Comparison of ENCODE assay signal across 1 cellular context in the genomic region with DNA sequence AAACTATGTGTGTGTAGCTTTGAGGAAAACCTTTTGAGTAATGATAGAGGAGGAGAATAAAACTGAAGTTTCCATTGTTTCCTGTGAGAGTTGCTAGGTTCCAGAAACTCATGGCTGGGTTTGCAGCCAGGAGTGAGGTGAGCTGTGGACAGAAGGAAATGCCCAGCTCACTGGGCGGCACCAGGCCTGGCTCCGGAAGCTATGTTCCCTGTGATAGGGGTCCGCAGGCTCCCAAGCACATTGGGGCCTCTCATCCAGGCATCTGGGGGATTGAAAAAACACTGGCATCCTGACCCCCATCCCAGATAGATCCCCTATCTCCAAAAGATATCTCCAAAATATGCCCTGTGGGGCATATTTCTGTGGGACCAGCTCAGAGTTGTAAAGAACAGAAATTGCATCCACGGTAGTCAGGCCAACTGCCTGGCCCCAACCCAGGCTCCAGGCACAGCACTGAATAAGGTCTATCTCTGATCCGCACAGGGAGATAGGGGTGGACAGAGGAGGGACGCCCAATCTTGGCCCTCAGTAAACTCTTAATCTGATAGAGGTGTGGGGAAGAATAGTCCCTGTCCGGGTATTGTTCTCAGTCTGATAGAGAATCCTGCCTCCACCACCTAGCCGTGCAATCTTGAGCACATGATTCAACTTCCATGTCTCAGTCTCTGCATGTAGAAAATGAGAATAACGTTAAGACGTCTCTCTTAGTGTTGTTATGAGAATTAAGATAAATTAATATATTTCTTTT.
TF ChIP-seq lines count a peak whose summit lies in the region.

No MANE protein-coding gene starts in this region.

TF ChIP-seq in A549, 52 proteins besides CTCF, POLR2A, EP300 and RAD21 (continued from another document):
- TF ChIP-seq, protein P1, sequence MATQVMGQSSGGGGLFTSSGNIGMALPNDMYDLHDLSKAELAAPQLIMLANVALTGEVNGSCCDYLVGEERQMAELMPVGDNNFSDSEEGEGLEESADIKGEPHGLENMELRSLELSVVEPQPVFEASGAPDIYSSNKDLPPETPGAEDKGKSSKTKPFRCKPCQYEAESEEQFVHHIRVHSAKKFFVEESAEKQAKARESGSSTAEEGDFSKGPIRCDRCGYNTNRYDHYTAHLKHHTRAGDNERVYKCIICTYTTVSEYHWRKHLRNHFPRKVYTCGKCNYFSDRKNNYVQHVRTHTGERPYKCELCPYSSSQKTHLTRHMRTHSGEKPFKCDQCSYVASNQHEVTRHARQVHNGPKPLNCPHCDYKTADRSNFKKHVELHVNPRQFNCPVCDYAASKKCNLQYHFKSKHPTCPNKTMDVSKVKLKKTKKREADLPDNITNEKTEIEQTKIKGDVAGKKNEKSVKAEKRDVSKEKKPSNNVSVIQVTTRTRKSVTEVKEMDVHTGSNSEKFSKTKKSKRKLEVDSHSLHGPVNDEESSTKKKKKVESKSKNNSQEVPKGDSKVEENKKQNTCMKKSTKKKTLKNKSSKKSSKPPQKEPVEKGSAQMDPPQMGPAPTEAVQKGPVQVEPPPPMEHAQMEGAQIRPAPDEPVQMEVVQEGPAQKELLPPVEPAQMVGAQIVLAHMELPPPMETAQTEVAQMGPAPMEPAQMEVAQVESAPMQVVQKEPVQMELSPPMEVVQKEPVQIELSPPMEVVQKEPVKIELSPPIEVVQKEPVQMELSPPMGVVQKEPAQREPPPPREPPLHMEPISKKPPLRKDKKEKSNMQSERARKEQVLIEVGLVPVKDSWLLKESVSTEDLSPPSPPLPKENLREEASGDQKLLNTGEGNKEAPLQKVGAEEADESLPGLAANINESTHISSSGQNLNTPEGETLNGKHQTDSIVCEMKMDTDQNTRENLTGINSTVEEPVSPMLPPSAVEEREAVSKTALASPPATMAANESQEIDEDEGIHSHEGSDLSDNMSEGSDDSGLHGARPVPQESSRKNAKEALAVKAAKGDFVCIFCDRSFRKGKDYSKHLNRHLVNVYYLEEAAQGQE (IDR thresholded peaks at IDR 0.05) = no peak
- TF ChIP-seq, protein P2, sequence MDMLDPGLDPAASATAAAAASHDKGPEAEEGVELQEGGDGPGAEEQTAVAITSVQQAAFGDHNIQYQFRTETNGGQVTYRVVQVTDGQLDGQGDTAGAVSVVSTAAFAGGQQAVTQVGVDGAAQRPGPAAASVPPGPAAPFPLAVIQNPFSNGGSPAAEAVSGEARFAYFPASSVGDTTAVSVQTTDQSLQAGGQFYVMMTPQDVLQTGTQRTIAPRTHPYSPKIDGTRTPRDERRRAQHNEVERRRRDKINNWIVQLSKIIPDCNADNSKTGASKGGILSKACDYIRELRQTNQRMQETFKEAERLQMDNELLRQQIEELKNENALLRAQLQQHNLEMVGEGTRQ (IDR thresholded peaks at IDR 0.05) = no peak
- no peak for TF ChIP-seq NFE2L2 (conservative IDR thresholded peaks at IDR 0.05; ENCODE audit: low read length)
- no peak for TF ChIP-seq ZNF302 (CRISPR knock-in tag; IDR thresholded peaks at IDR 0.05)
- no peak for TF ChIP-seq ESRRA (IDR thresholded peaks at IDR 0.05; ENCODE audit: borderline replicate concordance, low read length)
TF ChIP-seq in A549: peak in this region for 0.
